In genomic region chr6:89242574-89243330, GRCh38 we compare ENCODE assay signal across 8 cellular contexts. TPM values are rescaled to one million over a fixed set of nuclear protein-coding genes. Genes with fewer than 3 reads are reported as not detected.
DNase-seq lines count a peak whose midpoint lies in the region; ATAC-seq and TF ChIP-seq lines count a peak whose summit lies in the region.

No MANE protein-coding gene starts in this region.

- no peak for ATAC-seq in GM21786 (IDR thresholded peaks at IDR 0.05; ENCODE audit: unreplicated experiment)

- no peak overlapping the region for H3K9ac ChIP-seq in iPS-20b (ENCODE audit: low read depth, low read length)

- in situ Hi-C loops in ACHN (cut with HindIII; ENCODE audit: low pct_ligation_motif_present, low pct_unique_long_range_greater_than_20kb, low sequenced_read_pairs), result no loop called here

- no peak overlapping the region for H3K4me3 ChIP-seq in GM12865 (ENCODE audit: low read depth, low read length)
- H3K4me3 ChIP-seq in WI38 (ENCODE audit: low read depth, low read length), result no peak overlapping the region
- H3K4me3 ChIP-seq in iPS-20b (ENCODE audit: low read length), result peak overlapping the region; percentile 12; the same call in 1 of the 2 replicates
- H3K4me3 ChIP-seq in suprapubic skin, result no peak overlapping the region

- no peaks in the 10 kb centered on the region for H3K36me3 ChIP-seq in iPS-20b (ENCODE audit: insufficient read depth, low read depth, low read length)
- H3K36me3 ChIP-seq in suprapubic skin, result no peaks in the 10 kb centered on the region

- TF ChIP-seq EP300 in suprapubic skin (IDR thresholded peaks at IDR 0.05), result no peak

- peaks cover 21% of the 10 kb centered on the region; the same call in 1 of the 2 replicates for H3K4me1 ChIP-seq in iPS-20b (ENCODE audit: insufficient read depth, low read length)
- peaks cover 9% of the 10 kb centered on the region for H3K4me1 ChIP-seq in suprapubic skin

- H3K27me3 ChIP-seq in iPS-20b (ENCODE audit: insufficient read depth, low read length), result peaks cover 16% of the 10 kb centered on the region; the same call in 1 of the 2 replicates
- no peaks in the 10 kb centered on the region for H3K27me3 ChIP-seq in suprapubic skin

- TF ChIP-seq CTCF in GM12865 (IDR thresholded peaks at IDR 0.05; ENCODE audit: insufficient read depth, low read depth, low read length, missing control alignments) (peak; percentile 40), WI38 (IDR thresholded peaks at IDR 0.05; ENCODE audit: low read depth, low read length) (peak; percentile 36; the same call in 1 of the 2 replicates), suprapubic skin (IDR thresholded peaks at IDR 0.05) (peak; percentile 9 to 31)

- H3K9me3 ChIP-seq in iPS-20b (ENCODE audit: insufficient read depth, low read depth, low read length) (no peaks in the 10 kb centered on the region), suprapubic skin (no peaks in the 10 kb centered on the region)

- H3K27ac ChIP-seq in iPS-20b (ENCODE audit: low read length) (no peak overlapping the region), suprapubic skin (no peak overlapping the region)

- TF ChIP-seq POLR2A in suprapubic skin (IDR thresholded peaks at IDR 0.05), result no peak

- WGBS in suprapubic skin, result 20% methylated on average over 3 of the region's 3 CpGs

- DNase-seq in ACHN (peak; percentile 37), GM12865 (ENCODE audit: low read depth) (peak; percentile 47), NCI-H2029 treated with DMSO at 0.1 percent for 48 hours (lab: John Stamatoyannopoulos, UW) (peak; percentile 49), suprapubic skin (ENCODE audit: low spot score in 2 of 2) (no peak), T1000 (lab: John Stamatoyannopoulos, UW) (no peak)

RNA-seq across cellular contexts. Expression of gene GABRR1, which starts 25.6 kb away (rescaled TPM):
- under 1 TPM in 2 of 4 donors, not detected in 2; 0.48 to 0.52 TPM for total RNA-seq in suprapubic skin

Comparison
In these comparisons a context has a peak if more than half of its experiments do, and no peak if none do; other contexts are left out.
1. DNase-seq: peak in ACHN (single experiment), GM12865 (single experiment) and NCI-H2029 treated with DMSO at 0.1 percent for 48 hours (single experiment); none in suprapubic skin (0 of 2) and T1000 (single experiment).
2. Peak in every context shown above with its lines, with median percentiles within 50 percentile points of each other: CTCF ChIP-seq.